ENCODE assay signal across 8 cellular contexts in the genomic region with DNA sequence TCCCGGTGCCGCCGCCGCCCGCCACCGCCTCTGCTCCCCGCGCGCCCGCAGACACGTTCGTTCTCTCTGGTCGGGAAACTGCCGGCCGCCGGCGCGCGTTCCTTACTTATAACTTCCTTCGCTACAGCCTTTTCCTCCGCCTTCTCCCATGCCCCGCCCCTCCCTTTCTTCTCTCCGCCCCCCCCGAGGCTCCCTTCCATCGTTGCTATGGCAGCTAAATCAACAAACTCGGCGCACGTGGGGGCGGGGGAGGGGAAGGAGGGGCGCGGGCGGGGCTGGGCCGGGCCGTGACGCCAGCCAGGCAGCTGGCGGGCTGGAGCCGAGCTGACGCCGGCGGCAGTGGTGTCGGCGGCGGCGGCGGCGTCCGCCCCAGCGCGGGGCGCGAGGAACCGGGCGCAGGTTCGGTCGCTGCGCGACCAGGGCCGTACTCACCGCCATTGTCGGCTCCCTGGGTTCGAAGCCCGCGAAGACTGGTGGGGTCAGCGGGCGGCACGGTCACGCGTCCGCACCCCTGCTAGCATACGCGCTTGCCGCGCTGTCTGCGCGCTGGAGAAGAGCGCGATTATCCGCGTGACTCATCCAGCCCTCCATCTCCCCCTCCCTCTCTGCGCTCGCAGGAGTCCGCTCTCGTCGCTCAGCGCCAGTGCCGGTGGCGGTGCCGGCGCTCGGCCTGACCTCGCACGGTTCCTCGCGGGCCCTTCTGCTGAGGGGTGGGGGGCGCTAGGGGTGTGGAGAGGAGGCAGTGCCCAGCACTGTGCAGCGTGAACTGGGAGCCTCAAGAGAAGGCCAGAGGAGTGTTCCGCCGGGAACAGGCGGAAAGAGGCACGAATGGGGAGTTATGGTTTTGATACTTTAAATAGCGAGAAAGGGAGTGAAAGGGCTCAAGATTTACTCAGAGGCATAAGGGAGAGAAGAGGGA. TPM values are rescaled to one million over a fixed set of nuclear protein-coding genes. Genes with fewer than 3 reads are reported as not detected.
DNase-seq lines count a peak whose midpoint lies in the region; ATAC-seq and TF ChIP-seq lines count a peak whose summit lies in the region.

KLF4 (minus strand) TSS at position 83 of the 919 bp plus-strand sequence. CDS start 597 bp downstream, outside the sequence.

- WGBS in heart right ventricle, 2 donors, result 0 to 1% methylated on average over 74 to 101 of the region's 101 CpGs
- WGBS in tibial nerve, 2 donors, result 1 to 2% methylated on average over 31 to 65 of the region's 101 CpGs

- peak within 1 kb of the TSS; percentile 28 for H3K9ac ChIP-seq in parathyroid adenoma

- TF ChIP-seq CTCF in heart right ventricle (IDR thresholded peaks at IDR 0.05) (peak in 1 of 9 donors; percentile 16), parathyroid adenoma (IDR thresholded peaks at IDR 0.05) (no peak), tibial nerve (IDR thresholded peaks at IDR 0.05) (peak in 2 of 5 experiments; percentile 8 to 47)

- TF ChIP-seq POLR2A in tibial nerve (IDR thresholded peaks at IDR 0.05), result peak; percentile 66 to 94

- peak within 1 kb of the TSS; percentile 75 for H3K4me2 ChIP-seq in parathyroid adenoma (ENCODE audit: low read length)

- TF ChIP-seq EP300 in tibial nerve (IDR thresholded peaks at IDR 0.05), result peak; percentile 70 to 97

- H2AFZ ChIP-seq in parathyroid adenoma, result peak within 1 kb of the TSS; percentile 80

- DNase-seq in EH (ENCODE audit: low read depth), result peak; percentile 94
- peak; percentile 85 to 90 for DNase-seq in HAP-1 (ENCODE audit: low spot score in 2 of 2)
- peak; percentile 74 for DNase-seq in MV-4-11 (lab: John Stamatoyannopoulos, UW)
- DNase-seq in amygdala (lab: John Stamatoyannopoulos, UW), result peak in 55 of 56 donors; percentile 29 to 90 (median 77)
- DNase-seq in heart right ventricle, result peak; percentile 90 to 94
- peak; percentile 94 for DNase-seq in tibial nerve (ENCODE audit: low spot score in 2 of 2)

- H3K4me3 ChIP-seq in HAP-1 (peak within 1 kb of the TSS; percentile 46), heart right ventricle (peak within 1 kb of the TSS; percentile 60 to 94 (median 80)), parathyroid adenoma (ENCODE audit: low read depth, low read length) (peak within 1 kb of the TSS; percentile 61), tibial nerve (peak within 1 kb of the TSS; percentile 55 to 85 (median 70))

- ATAC-seq in SK-N-SH treated with all-trans-retinoic acid at 6 μM for 48 hours (peak; percentile 69), heart right ventricle (peak; percentile 76 to 94 (median 84))

- H3K27ac ChIP-seq in heart right ventricle, result peak within 1 kb of the TSS; percentile 86 to 98 (median 96)
- H3K27ac ChIP-seq in parathyroid adenoma, result peak within 1 kb of the TSS; percentile 68
- H3K27ac ChIP-seq in tibial nerve, result peak within 1 kb of the TSS; percentile 66 to 94 (median 92)

- intact Hi-C loops in heart right ventricle (cut with DNase I), result loop anchor here (1.0 to 10.0 kb wide), 23 partner anchors 57 to 1275 kb away; no protein-coding TSS in a partner anchor

- in situ Hi-C loops in HAP-1 (cut with MboI; ENCODE audit: low sequenced_read_pairs), result no loop called here

- H3K4me1 ChIP-seq in HAP-1 (peaks cover 2% of the 10 kb centered on the region; the same call in 1 of the 2 replicates), heart right ventricle (peaks cover 3 to 64% (median 19%) of the 10 kb centered on the region in 9 donors), parathyroid adenoma (no peaks in the 10 kb centered on the region), tibial nerve (peaks cover 0 to 46% (median 13%) of the 10 kb centered on the region in 4 donors)

- H3K9me3 ChIP-seq in HAP-1, result peaks cover 12% of the 10 kb centered on the region; the same call in 1 of the 2 replicates
- H3K9me3 ChIP-seq in heart right ventricle, result no peaks in the 10 kb centered on the region
- no peaks in the 10 kb centered on the region for H3K9me3 ChIP-seq in parathyroid adenoma (ENCODE audit: control insufficient read depth, low read length)
- no peaks in the 10 kb centered on the region for H3K9me3 ChIP-seq in tibial nerve

- H3K79me2 ChIP-seq in parathyroid adenoma, result no peaks in the 10 kb centered on the region

- H3K36me3 ChIP-seq in HAP-1 (replicated peaks), result peaks cover 9% of the 10 kb centered on the region
- peaks cover 0 to 31% (median 7%) of the 10 kb centered on the region in 9 donors for H3K36me3 ChIP-seq in heart right ventricle
- no peaks in the 10 kb centered on the region for H3K36me3 ChIP-seq in parathyroid adenoma (ENCODE audit: control insufficient read depth, insufficient read depth, low read length)
- H3K36me3 ChIP-seq in tibial nerve, result peaks cover 0 to 29% (median 0%) of the 10 kb centered on the region in 3 donors

- H3K27me3 ChIP-seq in HAP-1 (ENCODE audit: low read depth) (peaks cover 13% of the 10 kb centered on the region), heart right ventricle (peaks cover 0 to 48% (median 0%) of the 10 kb centered on the region in 7 donors), parathyroid adenoma (ENCODE audit: control insufficient read depth, insufficient read depth, low read length) (no peaks in the 10 kb centered on the region), tibial nerve (no peaks in the 10 kb centered on the region)

TF ChIP-seq in SK-N-SH treated with all-trans-retinoic acid at 6 μM for 48 hours, 23 proteins besides CTCF, POLR2A, EP300 and RAD21:
- no peak for TF ChIP-seq ESRRG (CRISPR knock-in tag; IDR thresholded peaks at IDR 0.05)
- no peak for TF ChIP-seq ISL1 (CRISPR knock-in tag; IDR thresholded peaks at IDR 0.05)
- TF ChIP-seq ZNF70 (CRISPR knock-in tag; IDR thresholded peaks at IDR 0.05), result no peak
- no peak for TF ChIP-seq TCF4 (CRISPR knock-in tag; IDR thresholded peaks at IDR 0.05; ENCODE audit: borderline replicate concordance)
- no peak for TF ChIP-seq POU6F1 (CRISPR knock-in tag; IDR thresholded peaks at IDR 0.05; ENCODE audit: borderline replicate concordance, low read depth)
- no peak for TF ChIP-seq ZFP3 (CRISPR knock-in tag; IDR thresholded peaks at IDR 0.05)
- no peak for TF ChIP-seq TOX (CRISPR knock-in tag; IDR thresholded peaks at IDR 0.05; ENCODE audit: borderline replicate concordance)
- TF ChIP-seq CREB5 (CRISPR knock-in tag; IDR thresholded peaks at IDR 0.05; ENCODE audit: low read depth), result no peak
- no peak for TF ChIP-seq RARB (CRISPR knock-in tag; IDR thresholded peaks at IDR 0.05)
- no peak for TF ChIP-seq ZC3H10 (CRISPR knock-in tag; IDR thresholded peaks at IDR 0.05)
- no peak for TF ChIP-seq ZFP30 (CRISPR knock-in tag; IDR thresholded peaks at IDR 0.05)
- no peak for TF ChIP-seq BACH2 (CRISPR knock-in tag; IDR thresholded peaks at IDR 0.05; ENCODE audit: borderline replicate concordance)
- no peak for TF ChIP-seq CSRNP3 (CRISPR knock-in tag; IDR thresholded peaks at IDR 0.05)
- no peak for TF ChIP-seq OSR1 (CRISPR knock-in tag; IDR thresholded peaks at IDR 0.05)
- TF ChIP-seq CSDC2 (CRISPR knock-in tag; IDR thresholded peaks at IDR 0.05), result no peak
- TF ChIP-seq SNAI2 (CRISPR knock-in tag; IDR thresholded peaks at IDR 0.05), result no peak

RNA-seq across cellular contexts. Expression of gene KLF4, which starts in this region (rescaled TPM):
- total RNA-seq in heart right ventricle (10 to 100 TPM; 16.7 to 62.2 (median 31.0) TPM), tibial nerve (100 to 1,000 TPM in 2 of 4 donors, 10 to 100 TPM in 2; 90.6 to 123 (median 106) TPM)
- polyA plus RNA-seq in heart right ventricle, result 10 to 100 TPM; 19.1 to 23.2 TPM

Comparison
In these comparisons a context has a peak if more than half of its experiments do, and no peak if none do; other contexts are left out.
1. Peak in every context shown above with its lines: DNase-seq, ATAC-seq, H3K4me3 ChIP-seq and H3K27ac ChIP-seq.